ENCODE assay signal across 18 cellular contexts in genomic region chr1:10744044-10744443, GRCh38.
"Had no signal": no experiment of that assay in that cellular context is flagged by ENCODE, and none has a peak within 500 bp of the region (broad histone marks: within the 10 kb centered on the region; RNA-seq: fewer than 3 reads in every experiment).

No MANE protein-coding gene starts in this region.

- DNase-seq: cortex of kidney; dorsolateral prefrontal cortex; effector CD8-positive, alpha-beta T cell; glutamatergic neuron; islet precursor cell; left lung; lower lobe of right lung; naive B cell; occipital lobe; right lobe of liver; stimulated activated naive CD4-positive, alpha-beta T cell; stomach; substantia nigra; trophoblast cell had no signal

- H3K27ac ChIP-seq: dorsolateral prefrontal cortex, gastroesophageal sphincter, left lung, pancreas, right lobe of liver, thoracic aorta had no signal

- H3K9me3 ChIP-seq: gastroesophageal sphincter, left lung, lower lobe of right lung, pancreas, right lobe of liver, stomach, thoracic aorta had no signal

- H3K27me3 ChIP-seq: gastroesophageal sphincter, left lung, pancreas, right lobe of liver, stomach had no signal

- H3K4me3 ChIP-seq: dorsolateral prefrontal cortex, gastroesophageal sphincter, left lung, lower lobe of right lung, pancreas, right lobe of liver, stomach, thoracic aorta had no signal

- H3K4me1 ChIP-seq: gastroesophageal sphincter had no signal

- ATAC-seq: gastroesophageal sphincter, left lung, lower lobe of right lung, pancreas had no signal

- FAIRE-seq: pancreas, urothelium cell line had no signal

- H3K36me3 ChIP-seq: gastroesophageal sphincter, left lung, lower lobe of right lung, pancreas, right lobe of liver, thoracic aorta had no signal
